20 cellular contexts compared by ENCODE assay signal in the genomic region with DNA sequence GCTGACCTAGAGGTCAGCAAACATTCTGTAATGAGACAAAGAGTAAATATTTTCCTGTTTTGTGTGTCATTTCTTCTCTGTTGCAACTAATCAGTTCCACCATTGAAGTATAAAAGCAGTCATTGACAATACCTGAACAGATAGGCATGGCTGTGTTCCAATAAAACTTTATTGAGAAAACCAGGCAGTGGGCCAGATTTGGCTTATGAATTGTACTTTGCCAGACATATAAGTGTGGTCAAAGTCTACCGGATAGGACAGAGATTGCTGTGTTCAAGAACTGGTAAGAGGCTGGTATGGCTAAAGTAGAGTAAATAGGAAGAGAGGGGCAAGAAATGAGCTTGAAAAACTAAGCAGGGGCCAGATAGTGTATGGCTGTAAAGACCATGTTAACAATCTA. TPM values are rescaled to one million over a fixed set of nuclear protein-coding genes. Genes with fewer than 3 reads are reported as not detected.
A peak's percentile ranks its signal among the peaks of the same experiment; 100 is the strongest.
DNase-seq lines count a peak whose midpoint lies in the region; ATAC-seq, FAIRE-seq and TF ChIP-seq lines count a peak whose summit lies in the region.
"Had no signal": no experiment of that assay in that cellular context is flagged by ENCODE, and none has a peak within 500 bp of the region (broad histone marks: within the 10 kb centered on the region; RNA-seq: fewer than 3 reads in every experiment).

No MANE protein-coding gene starts in this region.

- no peak for TF ChIP-seq EP300 in HepG2 (IDR thresholded peaks at IDR 0.05; ENCODE audit: low read depth in 2 of 2, low read length in 2 of 2)
- TF ChIP-seq EP300 in HepG2 (CRISPR knock-in tag; IDR thresholded peaks at IDR 0.05; ENCODE audit: borderline replicate concordance), result no peak

- H3K9ac ChIP-seq in HepG2 (ENCODE audit: insufficient read depth, low read depth, low read length) (no peak overlapping the region), colonic mucosa (ENCODE audit: low read depth in 2 of 2, low read length in 2 of 2) (no peak overlapping the region)
- H3K9ac ChIP-seq: GM23248 had no signal

- no peak overlapping the region for H3K4me3 Mint-ChIP-seq in glutamatergic neuron (ENCODE audit: unreplicated experiment)
- H3K4me3 Mint-ChIP-seq: CD4-positive, alpha-beta memory T cell had no signal

- no peak for DNase-seq in HepG2 (ENCODE audit: low spot score)
- DNase-seq in right lobe of liver, result no peak
- DNase-seq in colonic mucosa, result peak; percentile 60
- peak; percentile 13 for DNase-seq in osteoblast (ENCODE audit: insufficient read length, low spot score, missing footprints)
- DNase-seq in 8988T, result no peak
- DNase-seq in glutamatergic neuron, result no peak
- DNase-seq in SHP77 (lab: John Stamatoyannopoulos, UW), result no peak
- DNase-seq: C1 segment of cervical spinal cord; Calu3; CD4-positive, alpha-beta memory T cell; COR-L47; DND-41; GM23248; H7; HCEC 1CT had no signal

- H3K4me2 ChIP-seq in HepG2 (ENCODE audit: low read depth, low read length), result no peak overlapping the region
- no peak overlapping the region for H3K4me2 ChIP-seq in osteoblast (ENCODE audit: insufficient read depth, low read length)

- BruUV-seq in HepG2 (replicated peaks; lab: Mats Ljungman, UMichigan), result no TSS peak

- H3K36me3 Mint-ChIP-seq in glutamatergic neuron (ENCODE audit: unreplicated experiment), result no peaks in the 10 kb centered on the region
- H3K36me3 Mint-ChIP-seq: CD4-positive, alpha-beta memory T cell had no signal

- no peak overlapping the region for H3K27ac Mint-ChIP-seq in glutamatergic neuron (ENCODE audit: unreplicated experiment)
- H3K27ac Mint-ChIP-seq: CD4-positive, alpha-beta memory T cell had no signal

- H3K27ac ChIP-seq in HepG2 (ENCODE audit: extremely low read length, insufficient read depth, low read length) (no peak overlapping the region), right lobe of liver (no peak overlapping the region), colonic mucosa (no peak overlapping the region), osteoblast (ENCODE audit: low read depth, low read length) (no peak overlapping the region)
- H3K27ac ChIP-seq: GM23248 had no signal

- POLR2A ChIA-PET in HepG2 (lab: Yijun Ruan, JAX), result no interaction called here

- ATAC-seq in HepG2 (no peak), right lobe of liver (no peak)

- H3K9me3 ChIP-seq in HepG2 (ENCODE audit: low read length) (no peaks in the 10 kb centered on the region), right lobe of liver (no peaks in the 10 kb centered on the region), colonic mucosa (no peaks in the 10 kb centered on the region), osteoblast (ENCODE audit: low read depth, low read length) (no peaks in the 10 kb centered on the region)

- WGBS in HepG2 (ENCODE audit: low lambda C conversion rate), result 6% methylated on average over 1 of the region's 1 CpG
- WGBS in right lobe of liver (ENCODE audit: insufficient coverage, low coverage, low lambda C conversion rate, missing lambda C conversion rate), result 52% methylated on average over 1 of the region's 1 CpG

- H3K4me3 ChIP-seq in HepG2 (replicated peaks in 1 of 3; ENCODE audit: insufficient read depth in 1 of 3, low read depth in 2 of 3, low read length in 3 of 3), result no peak overlapping the region
- no peak overlapping the region for H3K4me3 ChIP-seq in right lobe of liver
- H3K4me3 ChIP-seq in colonic mucosa, result no peak overlapping the region
- no peak overlapping the region for H3K4me3 ChIP-seq in osteoblast (ENCODE audit: insufficient read depth, low read length)
- H3K4me3 ChIP-seq: GM23248 had no signal

- TF ChIP-seq POLR2A in HepG2 (IDR thresholded peaks at IDR 0.05; ENCODE audit: insufficient read depth in 1 of 2, low read depth in 2 of 2, low read length in 2 of 2) (no peak), right lobe of liver (IDR thresholded peaks at IDR 0.05) (no peak)

- intact Hi-C loops in HepG2 (cut with micrococcal nuclease; ENCODE audit: unreplicated experiment), result no loop called here
- intact Hi-C loops in right lobe of liver (cut with DNase I), result no loop called here
- intact Hi-C loops in colonic mucosa (cut with DNase I), result no loop called here

- CTCF ChIA-PET in HepG2 (lab: Yijun Ruan, JAX; ENCODE audit: low intra/inter-chr PET ratio, low total read pairs), result no interaction called here

- H3K4me1 ChIP-seq in HepG2 (ENCODE audit: insufficient read depth, low read length) (no peaks in the 10 kb centered on the region), right lobe of liver (no peaks in the 10 kb centered on the region), colonic mucosa (no peaks in the 10 kb centered on the region), osteoblast (ENCODE audit: insufficient read depth, low read length) (no peaks in the 10 kb centered on the region)

- H3K27me3 Mint-ChIP-seq in glutamatergic neuron (ENCODE audit: unreplicated experiment), result no peaks in the 10 kb centered on the region

- H3K79me2 ChIP-seq in HepG2 (ENCODE audit: insufficient read depth, low read length) (no peaks in the 10 kb centered on the region), osteoblast (ENCODE audit: insufficient read depth, low read length) (no peaks in the 10 kb centered on the region)

- H3K9me3 Mint-ChIP-seq in glutamatergic neuron (ENCODE audit: unreplicated experiment), result no peaks in the 10 kb centered on the region

- H3K27me3 ChIP-seq in HepG2 (ENCODE audit: control insufficient read depth in 1 of 2, insufficient read depth in 2 of 2, low read length in 2 of 2) (no peaks in the 10 kb centered on the region), right lobe of liver (no peaks in the 10 kb centered on the region), colonic mucosa (no peaks in the 10 kb centered on the region), osteoblast (ENCODE audit: insufficient read depth, low read length) (no peaks in the 10 kb centered on the region)

- TF ChIP-seq CTCF in HepG2 (CRISPR knock-in tag; IDR thresholded peaks at IDR 0.05) (no peak), right lobe of liver (IDR thresholded peaks at IDR 0.05) (no peak), colonic mucosa (IDR thresholded peaks at IDR 0.05) (no peak), osteoblast (IDR thresholded peaks at IDR 0.05; ENCODE audit: extremely low read depth, low read depth, low read length) (no peak), glutamatergic neuron (IDR thresholded peaks at IDR 0.05; ENCODE audit: partially characterized antibody, unreplicated experiment) (no peak)

- H2AFZ ChIP-seq in HepG2 (ENCODE audit: low read length) (no peak overlapping the region), osteoblast (ENCODE audit: low read length) (no peak overlapping the region)
- H2AFZ ChIP-seq: GM23248 had no signal

- TF ChIP-seq RAD21 in HepG2 (CRISPR knock-in tag; IDR thresholded peaks at IDR 0.05), result no peak

- FAIRE-seq in HepG2 (lab: Jason Lieb, UNC), result no peak
- FAIRE-seq: G401.6, GM12892, H1 had no signal

- H3K36me3 ChIP-seq in HepG2 (replicated peaks in 1 of 2; ENCODE audit: control insufficient read depth in 1 of 2, insufficient read depth in 2 of 2, low read length in 2 of 2) (no peaks in the 10 kb centered on the region), right lobe of liver (no peaks in the 10 kb centered on the region), colonic mucosa (no peaks in the 10 kb centered on the region), osteoblast (ENCODE audit: insufficient read depth, low read length) (no peaks in the 10 kb centered on the region)

- in situ Hi-C loops in HepG2 (cut with HindIII; ENCODE audit: extremely low pct_ligation_motif_present, low pct_unique_long_range_greater_than_20kb), result no loop called here

- no peaks in the 10 kb centered on the region for H3K4me1 Mint-ChIP-seq in glutamatergic neuron (ENCODE audit: low read depth, unreplicated experiment)
- H3K4me1 Mint-ChIP-seq: CD4-positive, alpha-beta memory T cell had no signal

- H4K20me1 ChIP-seq in HepG2 (ENCODE audit: insufficient read depth, low read length), result no peaks in the 10 kb centered on the region
- H4K20me1 ChIP-seq in osteoblast (ENCODE audit: insufficient read depth, low read length), result no peaks in the 10 kb centered on the region

RNA-seq across cellular contexts. Expression of a gene that starts 38.3 kb away (rescaled TPM):
- total RNA-seq in HepG2 (2016; rRNA removed; fragmentation: Illumina TruSeq; extraction: Trizol) (not detected in 2 replicates), right lobe of liver (under 1 TPM in 1 of 6 experiments, not detected in 5; 0.31 TPM), colonic mucosa (1 to 10 TPM in 1 of 2 donors, not detected in 1; 2.2 TPM), osteoblast (not detected in 2 replicates), glutamatergic neuron (ENCODE audit: unreplicated experiment) (12.1 TPM)
- not detected in 2 replicates for total RNA-seq in HepG2 (2016; cell fraction: cytosol; rRNA removed; fragmentation: Illumina TruSeq; extraction: Trizol; ENCODE audit: low read depth)
- not detected in 2 replicates for total RNA-seq in HepG2 (2016; cell fraction: insoluble cytoplasmic fraction; rRNA removed; fragmentation: Illumina TruSeq; extraction: Trizol)
- not detected in 2 replicates for total RNA-seq in HepG2 (2016; cell fraction: membrane; rRNA removed; fragmentation: Illumina TruSeq; extraction: Trizol)
- not detected in 2 replicates for total RNA-seq in HepG2 (2016; cell fraction: nucleus; rRNA removed; fragmentation: Illumina TruSeq; extraction: Trizol)
- not detected in 2 replicates for polyA plus RNA-seq in HepG2 (2011; rRNA removed)
- polyA plus RNA-seq in HepG2 (2011; cell fraction: cytosol; rRNA removed), result not detected in 2 replicates
- not detected in 2 replicates for polyA plus RNA-seq in HepG2 (2011; cell fraction: nucleus; rRNA removed)
- not detected in 2 replicates for polyA plus RNA-seq in HepG2 (2012)
- polyA plus RNA-seq in HepG2 (2016; cell fraction: cytosol; fragmentation: Illumina TruSeq; extraction: Trizol; ENCODE audit: low read depth), result not detected in 2 replicates
- not detected in 2 replicates for polyA plus RNA-seq in HepG2 (2016; cell fraction: insoluble cytoplasmic fraction; fragmentation: Illumina TruSeq; extraction: Trizol; ENCODE audit: low read depth)
- not detected in 2 replicates for polyA plus RNA-seq in HepG2 (2016; cell fraction: membrane; fragmentation: Illumina TruSeq; extraction: Trizol; ENCODE audit: low read depth)
- polyA plus RNA-seq in HepG2 (2016; cell fraction: nucleus; fragmentation: Illumina TruSeq; extraction: Trizol; ENCODE audit: insufficient read depth, low read depth), result not detected in 2 replicates
- not detected in 2 replicates for polyA minus RNA-seq in HepG2 (2011; rRNA and poly(A)+ RNA removed; ENCODE audit: low replicate concordance)
- not detected in 2 replicates for polyA minus RNA-seq in HepG2 (2011; cell fraction: cytosol; rRNA and poly(A)+ RNA removed)
- not detected in 2 replicates for polyA minus RNA-seq in HepG2 (2011; cell fraction: nucleus; rRNA and poly(A)+ RNA removed)
- total RNA-seq: A172; CD4-positive, alpha-beta memory T cell; GM23248 had no signal
- polyA plus RNA-seq: BJ; CD4-positive, alpha-beta memory T cell; GM23248 had no signal

Comparison
In these comparisons a context has a peak if more than half of its experiments do, and no peak if none do; other contexts are left out.
1. DNase-seq: peak in colonic mucosa (single experiment) and osteoblast (single experiment); none in HepG2 (single experiment), right lobe of liver (0 of 3), 8988T (single experiment), glutamatergic neuron (single experiment) and SHP77 (0 of 2).